ENCODE assay signal across 27 cellular contexts in genomic region chr14:29999013-29999539, GRCh38.
DNase-seq lines count a peak whose midpoint lies in the region; ATAC-seq and TF ChIP-seq lines count a peak whose summit lies in the region.
"Had no signal": no experiment of that assay in that cellular context is flagged by ENCODE, and none has a peak within 500 bp of the region (broad histone marks: within the 10 kb centered on the region; RNA-seq: fewer than 3 reads in every experiment).

No MANE protein-coding gene starts in this region.

- no peaks in the 10 kb centered on the region for H3K9me3 Mint-ChIP-seq in MCF 10A (ENCODE audit: unreplicated experiment)
- H3K9me3 Mint-ChIP-seq: CD8-positive, alpha-beta T cell had no signal

- no peaks in the 10 kb centered on the region for H3K36me3 ChIP-seq in mammary epithelial cell (ENCODE audit: insufficient read depth, low read length)
- H3K36me3 ChIP-seq: tibial artery had no signal

- no peak overlapping the region for H3K27ac ChIP-seq in mammary epithelial cell (ENCODE audit: insufficient read depth, low read depth, low read length)
- H3K27ac ChIP-seq: A549, tibial artery had no signal

- H3K27me3 Mint-ChIP-seq in MCF 10A (ENCODE audit: insufficient read depth, unreplicated experiment): no peaks in the 10 kb centered on the region
- H3K27me3 Mint-ChIP-seq: IgD-negative memory B cell; natural killer cell treated with Interleukin-12 subunit alpha and Interleukin-12 subunit beta and Interleukin-15 and Interleukin-18, amount 100 ng/mL, for 72 hours had no signal

- no peak for ATAC-seq in HG03378 (IDR thresholded peaks at IDR 0.05; ENCODE audit: unreplicated experiment)
- ATAC-seq: A549; activated CD8-positive, alpha-beta T cell treated with anti-CD3 and anti-CD28 coated beads, Interleukin-2, amount 10 ng/mL, durations not matched to agents 7 days and 5 days; CD8-positive, alpha-beta T cell; mucosa of descending colon; natural killer cell treated with Interleukin-12 subunit alpha and Interleukin-12 subunit beta and Interleukin-15 and Interleukin-18, amount 100 ng/mL, for 72 hours; SK-N-SH treated with all-trans-retinoic acid at 6 μM for 48 hours had no signal

- no peak overlapping the region for H3K4me2 ChIP-seq in mammary epithelial cell (ENCODE audit: insufficient read depth, low read depth, low read length)
- H3K4me2 ChIP-seq: A549 had no signal

- H3K27me3 ChIP-seq in mammary epithelial cell (ENCODE audit: insufficient read depth, low read length): no peaks in the 10 kb centered on the region
- H3K27me3 ChIP-seq: tibial artery had no signal

- H3K27ac Mint-ChIP-seq in MCF 10A (ENCODE audit: low read depth, unreplicated experiment): no peak overlapping the region
- H3K27ac Mint-ChIP-seq: activated CD8-positive, alpha-beta T cell treated with anti-CD3 and anti-CD28 coated beads, Interleukin-2, amount 10 ng/mL, durations not matched to agents 7 days and 5 days; activated T-helper 2 cell treated with anti-CD3 and anti-CD28 coated beads, Interferon-gamma antibody, Interleukin-2, Interleukin-4, amounts not matched to agents 10 μg/mL and 5 μg/mL and 100 μg/mL, durations not matched to agents 14 hours and 24 hours and 36 hours; CD8-positive, alpha-beta T cell; IgD-negative memory B cell; natural killer cell treated with Interleukin-12 subunit alpha and Interleukin-12 subunit beta and Interleukin-15 and Interleukin-18, amount 100 ng/mL, for 72 hours had no signal

- intact Hi-C loops in mammary epithelial cell (cut with micrococcal nuclease) (no loop called here), MCF 10A (cut with micrococcal nuclease) (no loop called here)

- TF ChIP-seq CTCF in mammary epithelial cell (conservative IDR thresholded peaks at IDR 0.05 in 1 of 2, IDR thresholded peaks at IDR 0.05 in 1 of 2; ENCODE audit: extremely low read depth in 1 of 2, insufficient read depth in 1 of 2, low read depth in 1 of 2, low read length in 2 of 2): peak; percentile 5 to 18
- TF ChIP-seq CTCF in MCF 10A (IDR thresholded peaks at IDR 0.05; ENCODE audit: unreplicated experiment): no peak
- peak; percentile 51 for TF ChIP-seq CTCF in epithelial cell of proximal tubule (conservative IDR thresholded peaks at IDR 0.05; ENCODE audit: low read depth, low read length)

- BruUV-seq in mammary epithelial cell (replicated peaks; lab: Mats Ljungman, UMichigan): no TSS peak
- BruUV-seq in MCF 10A (replicated peaks; lab: Mats Ljungman, UMichigan): no TSS peak

- no peak overlapping the region for H3K9ac ChIP-seq in mammary epithelial cell (ENCODE audit: insufficient read depth, low read length)

- H2AFZ ChIP-seq in mammary epithelial cell (ENCODE audit: low read depth, low read length): no peak overlapping the region

- in situ Hi-C loops in mammary epithelial cell (cut with MboI; ENCODE audit: low sequenced_read_pairs in 2 of 2): no loop called here

- H3K4me1 Mint-ChIP-seq in MCF 10A (ENCODE audit: insufficient read depth, unreplicated experiment): peaks cover 7% of the 10 kb centered on the region
- H3K4me1 Mint-ChIP-seq: IgD-negative memory B cell had no signal

- dilution Hi-C loops in mammary epithelial cell (cut with HindIII; ENCODE audit: low sequenced_read_pairs): no loop called here

- no peaks in the 10 kb centered on the region for H3K79me2 ChIP-seq in mammary epithelial cell (ENCODE audit: insufficient read depth, low read length)

- H3K4me3 Mint-ChIP-seq in MCF 10A (ENCODE audit: unreplicated experiment): no peak overlapping the region
- H3K4me3 Mint-ChIP-seq: activated CD8-positive, alpha-beta T cell treated with anti-CD3 and anti-CD28 coated beads, Interleukin-2, amount 10 ng/mL, durations not matched to agents 7 days and 5 days; CD8-positive, alpha-beta T cell; IgD-negative memory B cell; natural killer cell treated with Interleukin-12 subunit alpha and Interleukin-12 subunit beta and Interleukin-15 and Interleukin-18, amount 100 ng/mL, for 72 hours had no signal

- H3K4me1 ChIP-seq in mammary epithelial cell (ENCODE audit: insufficient read depth, low read length): no peaks in the 10 kb centered on the region
- H3K4me1 ChIP-seq: A549, tibial artery had no signal

- H3K4me3 ChIP-seq in mammary epithelial cell (replicated peaks in 1 of 3; ENCODE audit: insufficient read depth in 1 of 3, low read depth in 2 of 3, low read length in 3 of 3) (no peak overlapping the region), epithelial cell of proximal tubule (ENCODE audit: low read depth, low read length) (no peak overlapping the region)
- H3K4me3 ChIP-seq: A549, mucosa of descending colon, tibial artery had no signal

- CTCF ChIA-PET in mammary epithelial cell (lab: Charles Lee; ENCODE audit: low non-redundant PET) (no interaction called here), MCF 10A (lab: Yijun Ruan, JAX) (interaction anchor here (0.6 to 1.2 kb wide), 3 partner anchors 425 to 450 kb away, joined by 3 to 5 read pairs (median 4); no protein-coding TSS in a partner anchor)

- no peak for DNase-seq in mammary epithelial cell
- DNase-seq in MCF 10A (ENCODE audit: unreplicated experiment): no peak
- peak; percentile 8 for DNase-seq in RPMI7951 (ENCODE audit: low read depth)
- DNase-seq in epithelial cell of proximal tubule (ENCODE audit: low read depth): no peak
- peak; percentile 13 for DNase-seq in renal cortical epithelial cell (ENCODE audit: low read depth)
- DNase-seq in SIG-M5 treated with dmso at 0.1 percent for 504 hours (lab: John Stamatoyannopoulos, UW; ENCODE audit: unreplicated experiment): no peak
- DNase-seq in occipital lobe (lab: John Stamatoyannopoulos, UW): no peak
- DNase-seq: activated CD4-positive, CD25-positive, alpha-beta regulatory T cell treated with anti-CD3 and anti-CD28 coated beads, Interleukin-2, amount 50 U/mL, for 72 hours; activated CD8-positive, alpha-beta T cell treated with anti-CD3 and anti-CD28 coated beads, Interleukin-2, amount 10 ng/mL, durations not matched to agents 7 days and 5 days; activated naive CD4-positive, alpha-beta T cell treated with anti-CD3 and anti-CD28 coated beads, Interleukin-2, amount 50 U/mL, for 16 hours; AML-193; CD8-positive, alpha-beta T cell; kidney glomerular epithelial cell; mucosa of descending colon; NCI-H1092; NCI-H1694; NCI-H446; stimulated activated CD4-positive, alpha-beta T cell treated with anti-CD3 and anti-CD28 coated beads, Interleukin-15, amount 100 ng/mL, for 24 hours; stimulated activated CD4-positive, alpha-beta T cell treated with anti-CD3 and anti-CD28 coated beads, Interleukin-4, amount 100 ng/mL, for 4 hours; T-helper 2 cell; tibial artery had no signal

- no peaks in the 10 kb centered on the region for H3K9me3 ChIP-seq in mammary epithelial cell (replicated peaks; ENCODE audit: insufficient read depth, low read length)
- H3K9me3 ChIP-seq: A549, mucosa of descending colon, tibial artery had no signal

- 66% methylated on average over 3 of the region's 3 CpGs for WGBS in mammary epithelial cell (ENCODE audit: low coverage, missing lambda C conversion rate)

- no peaks in the 10 kb centered on the region for H3K36me3 Mint-ChIP-seq in MCF 10A (ENCODE audit: insufficient read depth, unreplicated experiment)
- H3K36me3 Mint-ChIP-seq: CD8-positive, alpha-beta T cell; IgD-negative memory B cell; natural killer cell treated with Interleukin-12 subunit alpha and Interleukin-12 subunit beta and Interleukin-15 and Interleukin-18, amount 100 ng/mL, for 72 hours had no signal

- POLR2A ChIA-PET in MCF 10A (lab: Yijun Ruan, JAX): no interaction called here

- H4K20me1 ChIP-seq in mammary epithelial cell (ENCODE audit: insufficient read depth, low read length): no peaks in the 10 kb centered on the region

Comparison
In these comparisons a context has a peak if more than half of its experiments do, and no peak if none do; other contexts are left out.
1. DNase-seq: peak in RPMI7951 (single experiment) and renal cortical epithelial cell (single experiment); none in mammary epithelial cell (single experiment), MCF 10A (single experiment), epithelial cell of proximal tubule (single experiment), SIG-M5 treated with dmso at 0.1 percent for 504 hours (single experiment) and occipital lobe (single experiment).